Comparison of ENCODE assay signal across 20 cellular contexts in the genomic region with DNA sequence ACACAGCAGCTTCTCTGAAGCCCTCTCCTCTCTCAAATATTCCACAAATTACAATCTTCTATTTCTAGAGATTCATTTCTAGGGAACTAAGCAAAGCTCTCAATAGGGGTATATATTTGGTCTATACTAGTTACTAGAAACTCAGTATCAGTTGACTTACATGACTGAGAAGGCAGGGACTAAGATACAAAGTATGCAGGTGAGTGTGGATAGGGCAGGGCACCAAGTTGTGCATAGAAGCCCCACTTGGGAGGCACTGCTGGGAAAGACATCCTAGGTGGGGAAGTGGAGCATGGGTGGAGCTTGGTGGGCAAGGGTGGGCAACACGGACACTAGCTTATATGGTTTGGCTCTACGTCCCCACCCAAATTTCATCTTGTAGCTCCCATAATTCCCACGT.
DNase-seq lines count a peak whose midpoint lies in the region; ATAC-seq lines count a peak whose summit lies in the region.
"Had no signal": no experiment of that assay in that cellular context is flagged by ENCODE, and none has a peak within 500 bp of the region (broad histone marks: within the 10 kb centered on the region; RNA-seq: fewer than 3 reads in every experiment).

No MANE protein-coding gene starts in this region.

- H3K27me3 Mint-ChIP-seq in activated CD4-positive, alpha-beta T cell treated with anti-CD3 and anti-CD28 coated beads, Interleukin-2, amount 10 ng/mL, durations not matched to agents 7 days and 5 days, result peaks cover 4% of the 10 kb centered on the region
- H3K27me3 Mint-ChIP-seq in T-helper 17 cell, result no peaks in the 10 kb centered on the region
- no peaks in the 10 kb centered on the region for H3K27me3 Mint-ChIP-seq in effector memory CD8-positive, alpha-beta T cell
- H3K27me3 Mint-ChIP-seq: stimulated activated naive CD8-positive, alpha-beta T cell treated with anti-CD3 and anti-CD28 coated beads, Interleukin-15, amount 100 ng/mL, for 72 hours had no signal

- no peak overlapping the region for H3K4me3 ChIP-seq in skin epidermis
- H3K4me3 ChIP-seq: gastroesophageal sphincter, lung, Peyer's patch, psoas muscle had no signal

- H3K9me3 ChIP-seq in T-helper 17 cell (ENCODE audit: control insufficient read depth, low read length, poor library complexity, severe bottlenecking), result no peaks in the 10 kb centered on the region
- H3K9me3 ChIP-seq: gastroesophageal sphincter, Peyer's patch, psoas muscle had no signal

- DNase-seq in activated CD4-positive, alpha-beta T cell treated with anti-CD3 and anti-CD28 coated beads, Interleukin-2, amount 10 ng/mL, durations not matched to agents 7 days and 5 days, result no peak
- no peak for DNase-seq in activated CD4-positive, alpha-beta T cell treated with anti-CD3 and anti-CD28 coated beads, Interleukin-2, amount 50 U/mL, for 1 hour
- DNase-seq in T-helper 17 cell (no peak), SHP77 treated with DMSO at 0.1 percent for 48 hours (lab: John Stamatoyannopoulos, UW) (no peak), hypothalamus (lab: John Stamatoyannopoulos, UW) (no peak)
- DNase-seq in effector memory CD8-positive, alpha-beta T cell, result no peak
- DNase-seq: activated CD4-positive, CD25-positive, alpha-beta regulatory T cell; activated naive CD4-positive, alpha-beta T cell treated with anti-CD3 and anti-CD28 coated beads, Interleukin-2, amount 50 U/mL, for 16 hours; EL; NCI-H1048; NCI-H774; Peyer's patch; psoas muscle; stimulated activated naive CD8-positive, alpha-beta T cell treated with anti-CD3 and anti-CD28 coated beads, Interleukin-15, amount 100 ng/mL, for 72 hours; T-helper 2 cell had no signal

- peaks cover 6% of the 10 kb centered on the region for H3K36me3 Mint-ChIP-seq in activated CD4-positive, alpha-beta T cell treated with anti-CD3 and anti-CD28 coated beads, Interleukin-2, amount 10 ng/mL, durations not matched to agents 7 days and 5 days (ENCODE audit: low read depth)
- no peaks in the 10 kb centered on the region for H3K36me3 Mint-ChIP-seq in T-helper 17 cell (ENCODE audit: low read depth)
- H3K36me3 Mint-ChIP-seq in effector memory CD8-positive, alpha-beta T cell (ENCODE audit: insufficient read depth), result no peaks in the 10 kb centered on the region

- peak overlapping the region in 12 of 21 experiments; percentile 10 to 87 (median 65) for H3K27ac ChIP-seq in skin epidermis
- H3K27ac ChIP-seq: gastroesophageal sphincter, psoas muscle had no signal

- POLR2A ChIA-PET in activated CD4-positive, alpha-beta T cell treated with anti-CD3 and anti-CD28 coated beads, Interleukin-2, amount 10 ng/mL, durations not matched to agents 7 days and 5 days (lab: Charles Lee), result no interaction called here

- H3K4me3 Mint-ChIP-seq in activated CD4-positive, alpha-beta T cell treated with anti-CD3 and anti-CD28 coated beads, Interleukin-2, amount 10 ng/mL, durations not matched to agents 7 days and 5 days, result no peak overlapping the region
- peak overlapping the region; percentile 12 for H3K4me3 Mint-ChIP-seq in T-helper 17 cell
- H3K4me3 Mint-ChIP-seq in effector memory CD8-positive, alpha-beta T cell, result no peak overlapping the region
- H3K4me3 Mint-ChIP-seq: nephron had no signal

- CTCF ChIA-PET in activated CD4-positive, alpha-beta T cell treated with anti-CD3 and anti-CD28 coated beads, Interleukin-2, amount 10 ng/mL, durations not matched to agents 7 days and 5 days (lab: Charles Lee), result interaction anchor here (0.6 kb wide), 1 partner anchor 19 kb away, joined by 4 read pairs; no protein-coding TSS in a partner anchor

- ATAC-seq in T-helper 17 cell (no peak), HG02623 (IDR thresholded peaks at IDR 0.05; ENCODE audit: unreplicated experiment) (no peak)
- ATAC-seq in effector memory CD8-positive, alpha-beta T cell (replicated peaks), result no peak
- ATAC-seq: gastroesophageal sphincter, psoas muscle had no signal

- peaks cover 59% of the 10 kb centered on the region for H3K4me1 Mint-ChIP-seq in activated CD4-positive, alpha-beta T cell treated with anti-CD3 and anti-CD28 coated beads, Interleukin-2, amount 10 ng/mL, durations not matched to agents 7 days and 5 days
- peaks cover 24% of the 10 kb centered on the region for H3K4me1 Mint-ChIP-seq in T-helper 17 cell
- H3K4me1 Mint-ChIP-seq in effector memory CD8-positive, alpha-beta T cell (ENCODE audit: low read depth in 2 of 2), result peaks cover 25 to 31% of the 10 kb centered on the region in 2 donors
- H3K4me1 Mint-ChIP-seq: nephron had no signal

- H3K27ac Mint-ChIP-seq in activated CD4-positive, alpha-beta T cell treated with anti-CD3 and anti-CD28 coated beads, Interleukin-2, amount 10 ng/mL, durations not matched to agents 7 days and 5 days, result peak overlapping the region; percentile 64
- peak overlapping the region; percentile 78 for H3K27ac Mint-ChIP-seq in T-helper 17 cell
- peak overlapping the region; percentile 31 to 88 for H3K27ac Mint-ChIP-seq in effector memory CD8-positive, alpha-beta T cell
- H3K27ac Mint-ChIP-seq: nephron had no signal

- H3K9me3 Mint-ChIP-seq in activated CD4-positive, alpha-beta T cell treated with anti-CD3 and anti-CD28 coated beads, Interleukin-2, amount 10 ng/mL, durations not matched to agents 7 days and 5 days, result peaks cover 7% of the 10 kb centered on the region
- no peaks in the 10 kb centered on the region for H3K9me3 Mint-ChIP-seq in effector memory CD8-positive, alpha-beta T cell
- H3K9me3 Mint-ChIP-seq: nephron; stimulated activated naive CD8-positive, alpha-beta T cell treated with anti-CD3 and anti-CD28 coated beads, Interleukin-15, amount 100 ng/mL, for 72 hours had no signal
